Comparison of ENCODE assay signal across 28 cellular contexts in genomic region chr2:122209377-122209776, GRCh38.
"Had no signal": no experiment of that assay in that cellular context is flagged by ENCODE, and none has a peak within 500 bp of the region (broad histone marks: within the 10 kb centered on the region; RNA-seq: fewer than 3 reads in every experiment).

No MANE protein-coding gene starts in this region.

- H3K27me3 ChIP-seq: colonic mucosa, esophagus muscularis mucosa, esophagus squamous epithelium, foreskin keratinocyte, gastrocnemius medialis, gastroesophageal sphincter had no signal

- H3K27ac ChIP-seq: colonic mucosa, coronary artery, dorsolateral prefrontal cortex, epithelial cell of prostate, esophagus muscularis mucosa, esophagus squamous epithelium, foreskin keratinocyte, gastrocnemius medialis, gastroesophageal sphincter, heart right ventricle had no signal

- H3K4me1 ChIP-seq: colonic mucosa, esophagus muscularis mucosa, esophagus squamous epithelium, foreskin keratinocyte, gastrocnemius medialis, gastroesophageal sphincter, heart right ventricle had no signal

- H3K9me3 ChIP-seq: colonic mucosa, esophagus muscularis mucosa, esophagus squamous epithelium, gastrocnemius medialis, gastroesophageal sphincter, heart right ventricle had no signal

- H3K4me1 Mint-ChIP-seq: endodermal cell had no signal

- H3K36me3 ChIP-seq: colonic mucosa, esophagus muscularis mucosa, esophagus squamous epithelium, gastrocnemius medialis, gastroesophageal sphincter, heart right ventricle had no signal

- H3K9me3 Mint-ChIP-seq: dendritic cell treated with granulocyte-macrophage colony-stimulating factor and Interleukin-4, amounts not matched to agents 40 ng/mL and 50 ng/mL, for 4 days; effector memory CD8-positive, alpha-beta T cell; endodermal cell had no signal

- H3K4me3 ChIP-seq: colonic mucosa, coronary artery, dorsolateral prefrontal cortex, esophagus muscularis mucosa, esophagus squamous epithelium, gastrocnemius medialis, gastroesophageal sphincter, heart right ventricle had no signal

- DNase-seq: colonic mucosa; cortex of kidney; dermis blood vessel endothelial cell; dorsolateral prefrontal cortex; effector CD4-positive, alpha-beta T cell; effector CD8-positive, alpha-beta T cell; effector memory CD4-positive, alpha-beta T cell; effector memory CD8-positive, alpha-beta T cell; endodermal cell; erythroblast; esophagus squamous epithelium; foreskin fibroblast; foreskin keratinocyte; foreskin melanocyte; gastrocnemius medialis; glutamatergic neuron; head of caudate nucleus; heart right ventricle had no signal

- ATAC-seq: effector memory CD8-positive, alpha-beta T cell; esophagus mucosa; foreskin keratinocyte; gastrocnemius medialis; gastroesophageal sphincter; heart right ventricle had no signal

- FAIRE-seq: colon, endometrium, endothelial cell of umbilical vein, frontal cortex had no signal

- H3K27me3 Mint-ChIP-seq: dendritic cell treated with granulocyte-macrophage colony-stimulating factor and Interleukin-4, amounts not matched to agents 40 ng/mL and 50 ng/mL, for 4 days; effector memory CD8-positive, alpha-beta T cell had no signal

- H3K4me3 Mint-ChIP-seq: dendritic cell treated with granulocyte-macrophage colony-stimulating factor and Interleukin-4, amounts not matched to agents 40 ng/mL and 50 ng/mL, for 4 days; effector memory CD8-positive, alpha-beta T cell; endodermal cell had no signal

- H3K27ac Mint-ChIP-seq: dendritic cell treated with granulocyte-macrophage colony-stimulating factor and Interleukin-4, amounts not matched to agents 40 ng/mL and 50 ng/mL, for 4 days; effector memory CD8-positive, alpha-beta T cell; endodermal cell had no signal
